ENCODE assay signal across 16 cellular contexts in genomic region chr4:176849076-176849475, GRCh38. TPM values are rescaled to one million over a fixed set of nuclear protein-coding genes. Genes with fewer than 3 reads are reported as not detected.
A peak's percentile ranks its signal among the peaks of the same experiment; 100 is the strongest.
DNase-seq lines count a peak whose midpoint lies in the region; ATAC-seq and TF ChIP-seq lines count a peak whose summit lies in the region.
"Had no signal": no experiment of that assay in that cellular context is flagged by ENCODE, and none has a peak within 500 bp of the region (broad histone marks: within the 10 kb centered on the region; RNA-seq: fewer than 3 reads in every experiment).

No MANE protein-coding gene starts in this region.

- TF ChIP-seq CTCF in HFFc6 (IDR thresholded peaks at IDR 0.05) (no peak), choroid plexus epithelial cell (conservative IDR thresholded peaks at IDR 0.05; ENCODE audit: low read depth, low read length) (no peak), MM.1S (IDR thresholded peaks at IDR 0.05; ENCODE audit: low read length) (no peak)

- DNase-seq in HFFc6 (peak; percentile 10), MV-4-11 (lab: John Stamatoyannopoulos, UW) (peak; percentile 48), choroid plexus epithelial cell (ENCODE audit: low read depth) (peak; percentile 20), iris pigment epithelial cell (ENCODE audit: low read depth) (peak; percentile 56), MM.1S (no peak), T-helper 9 cell (no peak)
- DNase-seq: ACHN; C1 segment of cervical spinal cord; CD8-positive, alpha-beta memory T cell; NCI-H1105 treated with DMSO at 0.1 percent for 48 hours; NCI-H1694 treated with DMSO at 0.1 percent for 48 hours; NCI-H510A; NCI-H774; SW 1271 had no signal

- H4K20me1 ChIP-seq in MM.1S (ENCODE audit: insufficient read depth, low read length), result peaks cover 3% of the 10 kb centered on the region; the same call in 1 of the 2 replicates

- no peak overlapping the region for H2AFZ ChIP-seq in MM.1S (ENCODE audit: low read length)

- ATAC-seq in HG03354 (IDR thresholded peaks at IDR 0.05; ENCODE audit: poor library complexity, severe bottlenecking, unreplicated experiment), result no peak

- H3K4me1 Mint-ChIP-seq in HFFc6 (ENCODE audit: low read depth), result peaks cover 73% of the 10 kb centered on the region
- H3K4me1 Mint-ChIP-seq: CD8-positive, alpha-beta memory T cell had no signal

- no peaks in the 10 kb centered on the region for H3K79me2 ChIP-seq in MM.1S (ENCODE audit: low read length)

- H3K9me2 ChIP-seq in MM.1S (replicated peaks; ENCODE audit: insufficient read depth, low read length), result no peaks in the 10 kb centered on the region

- no peaks in the 10 kb centered on the region for H3K27me3 ChIP-seq in MM.1S (replicated peaks; ENCODE audit: insufficient read depth, low read length)

- H3K4me2 ChIP-seq in MM.1S (ENCODE audit: low read depth, low read length), result no peak overlapping the region
- H3K4me2 ChIP-seq: KMS-11 had no signal

- H3K27me3 Mint-ChIP-seq in HFFc6 (ENCODE audit: insufficient read depth), result 0 out of 2 replicates have a peak, but pooled peaks cover 1% of the 10 kb centered on the region

- H3F3A ChIP-seq in MM.1S (ENCODE audit: insufficient read depth, low read length), result no peaks in the 10 kb centered on the region

- H3K36me3 Mint-ChIP-seq in HFFc6 (ENCODE audit: low read depth), result peaks cover 40% of the 10 kb centered on the region
- H3K36me3 Mint-ChIP-seq: CD8-positive, alpha-beta memory T cell had no signal

- no peaks in the 10 kb centered on the region for H3K4me1 ChIP-seq in MM.1S (ENCODE audit: low read length)

- no peak overlapping the region for H3K4me3 ChIP-seq in choroid plexus epithelial cell (ENCODE audit: low read depth, low read length)
- no peak overlapping the region for H3K4me3 ChIP-seq in MM.1S (ENCODE audit: low read length)

- no peak overlapping the region for H3K27ac ChIP-seq in MM.1S (ENCODE audit: low read length)
- H3K27ac ChIP-seq: KMS-11 had no signal

- no peak overlapping the region for H3K9ac ChIP-seq in MM.1S (ENCODE audit: low read length)
- H3K9ac ChIP-seq: KMS-11 had no signal

- H3K4me3 Mint-ChIP-seq in HFFc6, result no peak overlapping the region
- H3K4me3 Mint-ChIP-seq: CD8-positive, alpha-beta memory T cell had no signal

- peaks cover 34% of the 10 kb centered on the region for H3K9me3 Mint-ChIP-seq in HFFc6

- H3K9me3 ChIP-seq in MM.1S (replicated peaks; ENCODE audit: insufficient read depth, low read length), result no peaks in the 10 kb centered on the region

- H3K36me3 ChIP-seq in MM.1S (replicated peaks; ENCODE audit: insufficient read depth, low read length), result no peaks in the 10 kb centered on the region

- no peak overlapping the region for H3K27ac Mint-ChIP-seq in HFFc6
- H3K27ac Mint-ChIP-seq: CD8-positive, alpha-beta memory T cell had no signal

RNA-seq across cellular contexts. Expression of gene VEGFC, which starts 56.4 kb away (rescaled TPM):
- total RNA-seq in HFFc6 (2021; fragmentation: NEBNext Ultra II Directional; extraction: Animal tissue kit (Norgen Biotek cat#: 25700)), result 100 to 1,000 TPM; 323 to 374 (median 351) TPM
- total RNA-seq: CD8-positive, alpha-beta memory T cell had no signal

Comparison
In these comparisons a context has a peak if more than half of its experiments do, and no peak if none do; other contexts are left out.
1. DNase-seq: peak in HFFc6 (single experiment), MV-4-11 (single experiment), choroid plexus epithelial cell (single experiment) and iris pigment epithelial cell (single experiment); none in MM.1S (single experiment) and T-helper 9 cell (single experiment).